1 cellular context compared by ENCODE assay signal in the genomic region with DNA sequence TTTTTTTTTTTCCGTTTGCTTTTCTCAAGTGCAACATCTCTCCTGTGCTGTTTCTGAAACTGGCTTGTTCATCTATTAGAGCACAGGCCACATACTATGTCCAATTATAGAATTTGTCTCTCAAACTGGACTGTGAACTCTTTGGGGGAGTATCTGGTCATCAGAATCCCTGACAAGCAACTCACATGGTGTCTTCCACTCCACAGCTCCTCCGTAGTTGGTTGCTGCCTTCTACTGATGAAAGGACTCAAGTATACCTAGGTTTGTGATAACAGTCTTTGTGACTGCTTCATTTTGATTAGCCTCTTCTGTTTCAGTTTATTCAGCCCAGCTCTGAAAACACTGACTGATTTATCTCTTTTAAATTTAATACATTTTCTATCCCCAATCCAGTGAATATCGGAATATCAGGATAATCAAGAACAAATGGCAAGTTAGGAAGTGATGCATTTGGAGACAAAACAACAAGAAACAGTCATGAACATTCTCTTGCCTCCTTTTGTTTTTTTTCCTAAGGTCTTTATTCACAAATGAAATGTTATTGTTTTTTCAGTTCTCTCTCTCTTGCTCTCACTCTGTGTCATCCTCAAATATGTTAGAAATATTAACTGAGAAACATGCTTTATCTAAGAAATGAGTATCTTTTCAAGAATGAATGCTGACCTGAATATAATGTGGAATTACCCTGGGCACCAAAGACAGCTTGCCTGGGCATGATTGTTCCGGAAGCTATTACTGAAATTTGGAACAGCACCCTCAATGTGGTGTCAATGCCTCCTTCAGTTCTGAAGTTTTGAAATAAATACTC.
TF ChIP-seq lines count a peak whose summit lies in the region.

No MANE protein-coding gene starts in this region.

TF ChIP-seq in IMR-90, 13 proteins besides CTCF, POLR2A, EP300 and RAD21 (continued from another document):
- TF ChIP-seq MAFK (IDR thresholded peaks at IDR 0.05; ENCODE audit: low read depth, low read length) (no peak), RCOR1 (IDR thresholded peaks at IDR 0.05; ENCODE audit: insufficient replicate concordance, low read length) (no peak), BHLHE40 (IDR thresholded peaks at IDR 0.05; ENCODE audit: low read depth, low read length) (no peak)
- TF ChIP-seq, protein P1, sequence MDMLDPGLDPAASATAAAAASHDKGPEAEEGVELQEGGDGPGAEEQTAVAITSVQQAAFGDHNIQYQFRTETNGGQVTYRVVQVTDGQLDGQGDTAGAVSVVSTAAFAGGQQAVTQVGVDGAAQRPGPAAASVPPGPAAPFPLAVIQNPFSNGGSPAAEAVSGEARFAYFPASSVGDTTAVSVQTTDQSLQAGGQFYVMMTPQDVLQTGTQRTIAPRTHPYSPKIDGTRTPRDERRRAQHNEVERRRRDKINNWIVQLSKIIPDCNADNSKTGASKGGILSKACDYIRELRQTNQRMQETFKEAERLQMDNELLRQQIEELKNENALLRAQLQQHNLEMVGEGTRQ (IDR thresholded peaks at IDR 0.05; ENCODE audit: low read depth, low read length), result no peak
